ENCODE assay signal across 8 cellular contexts in genomic region chr1:109499661-109500536, GRCh38. TPM values are rescaled to one million over a fixed set of nuclear protein-coding genes. Genes with fewer than 3 reads are reported as not detected.
DNase-seq lines count a peak whose midpoint lies in the region; ATAC-seq, FAIRE-seq and TF ChIP-seq lines count a peak whose summit lies in the region.
"Had no signal": no experiment of that assay in that cellular context is flagged by ENCODE, and none has a peak within 500 bp of the region (broad histone marks: within the 10 kb centered on the region; RNA-seq: fewer than 3 reads in every experiment).

No MANE protein-coding gene starts in this region.

- peaks cover 72% of the 10 kb centered on the region for H3K4me1 Mint-ChIP-seq in T-helper 17 cell

- CTCF ChIA-PET in endothelial cell of umbilical vein (lab: Charles Lee), result interaction anchor here (1.5 to 23.0 kb wide), 10 partner anchors 8 to 140 kb away, joined by 4 to 955 read pairs (median 8); partner anchors contain the start of genes AMIGO1, ATXN7L2 and GPR61

- H3K27ac Mint-ChIP-seq in T-helper 17 cell, result peak overlapping the region; percentile 95

- POLR2A ChIA-PET in endothelial cell of umbilical vein (lab: Charles Lee), result no interaction called here

- no TSS peak for BruUV-seq in endothelial cell of umbilical vein (replicated peaks; lab: Mats Ljungman, UMichigan)

- no peak overlapping the region for H3K9ac ChIP-seq in endothelial cell of umbilical vein (replicated peaks; ENCODE audit: extremely low read depth, insufficient read depth, low read length)

- H3K4me3 Mint-ChIP-seq in T-helper 17 cell, result peak overlapping the region; percentile 63

- FAIRE-seq in endothelial cell of umbilical vein (lab: Jason Lieb, UNC), result peak; percentile 77
- FAIRE-seq: G401.6, islet of Langerhans had no signal

- no peak overlapping the region for H2AFZ ChIP-seq in endothelial cell of umbilical vein (ENCODE audit: low read depth, low read length)

- H3K36me3 ChIP-seq in endothelial cell of umbilical vein (ENCODE audit: control insufficient read depth in 2 of 2, extremely low read depth in 1 of 2, insufficient read depth in 2 of 2, low read length in 2 of 2), result peaks cover 2 to 7% of the 10 kb centered on the region in 2 experiments

- peaks cover 2% of the 10 kb centered on the region for H3K79me2 ChIP-seq in endothelial cell of umbilical vein (ENCODE audit: control insufficient read depth, insufficient read depth, low read length)

- TF ChIP-seq CTCF in endothelial cell of umbilical vein (IDR thresholded peaks at IDR 0.05; ENCODE audit: extremely low read depth in 1 of 2, insufficient read depth in 1 of 2, low read depth in 1 of 2, low read length in 2 of 2), result peak; percentile 51 to 60

- no peak overlapping the region for H3K4me2 ChIP-seq in endothelial cell of umbilical vein (ENCODE audit: insufficient read depth, low read length)

- DNase-seq in NCI-H146 (lab: John Stamatoyannopoulos, UW) (peak; percentile 34), NCI-H146 treated with DMSO at 0.1 percent for 48 hours (lab: John Stamatoyannopoulos, UW; ENCODE audit: unreplicated experiment) (no peak), T-helper 17 cell (peak; percentile 28 to 58 (median 41)), endothelial cell of umbilical vein (ENCODE audit: low read depth, low spot score) (peak; percentile 28), germinal center (ENCODE audit: low spot score) (no peak)
- DNase-seq in stimulated activated CD4-positive, alpha-beta T cell treated with anti-CD3 and anti-CD28 coated beads, Interleukin-2, amount 100 ng/mL, for 4 hours (ENCODE audit: low read depth), result peak; percentile 44

- no peak for ATAC-seq in T-helper 17 cell

- dilution Hi-C loops in endothelial cell of umbilical vein (cut with MboI; ENCODE audit: extremely low pct_ligation_motif_present, low sequenced_read_pairs), result no loop called here

- H3K27me3 Mint-ChIP-seq in T-helper 17 cell, result no peaks in the 10 kb centered on the region

- no peaks in the 10 kb centered on the region for H3K9me1 ChIP-seq in endothelial cell of umbilical vein (replicated peaks; ENCODE audit: control insufficient read depth, extremely low read depth, insufficient read depth, low read length)

- no peak for TF ChIP-seq POLR2A in endothelial cell of umbilical vein (IDR thresholded peaks at IDR 0.05; ENCODE audit: low read depth, low read length)

- H3K4me3 ChIP-seq in endothelial cell of umbilical vein (replicated peaks in 1 of 3; ENCODE audit: insufficient read depth in 1 of 3, low read depth in 1 of 3, low read length in 3 of 3), result no peak overlapping the region

- no peaks in the 10 kb centered on the region for H3K27me3 ChIP-seq in endothelial cell of umbilical vein (ENCODE audit: control insufficient read depth in 2 of 2, insufficient read depth in 2 of 2, low read length in 2 of 2)

- no peak overlapping the region for H3K27ac ChIP-seq in endothelial cell of umbilical vein (ENCODE audit: insufficient read depth, low read depth, low read length)

- no peaks in the 10 kb centered on the region for H3K9me3 ChIP-seq in T-helper 17 cell (ENCODE audit: control insufficient read depth, low read length, poor library complexity, severe bottlenecking)
- H3K9me3 ChIP-seq in endothelial cell of umbilical vein (replicated peaks; ENCODE audit: control insufficient read depth, insufficient read depth, low read length), result no peaks in the 10 kb centered on the region

- H3K4me1 ChIP-seq in endothelial cell of umbilical vein (ENCODE audit: control insufficient read depth, extremely low read depth, insufficient read depth, low read length), result peaks cover 7% of the 10 kb centered on the region

- H3K36me3 Mint-ChIP-seq in T-helper 17 cell (ENCODE audit: low read depth), result peaks cover 6% of the 10 kb centered on the region

- H4K20me1 ChIP-seq in endothelial cell of umbilical vein (replicated peaks; ENCODE audit: control insufficient read depth, extremely low read depth, insufficient read depth, low read length), result no peaks in the 10 kb centered on the region

- intact Hi-C loops in endothelial cell of umbilical vein (cut with micrococcal nuclease), result loop anchor here (5.0 kb wide), 2 partner anchors 142 to 242 kb away; partner anchors contain the start of gene GSTM3

TF ChIP-seq in endothelial cell of umbilical vein, 7 proteins besides CTCF, POLR2A, EP300 and RAD21:
- no peak for TF ChIP-seq MYC (IDR thresholded peaks at IDR 0.05; ENCODE audit: low read depth, low read length)
- TF ChIP-seq EZH2 (IDR thresholded peaks at IDR 0.05; ENCODE audit: borderline replicate concordance, low read depth, low read length, severe bottlenecking), result no peak
- no peak for TF ChIP-seq POLR2AphosphoS5 (IDR thresholded peaks at IDR 0.05; ENCODE audit: insufficient read depth, low read depth, low read length)
- TF ChIP-seq MAX (IDR thresholded peaks at IDR 0.05; ENCODE audit: insufficient read depth, insufficient read length), result no peak
- TF ChIP-seq FOS (IDR thresholded peaks at IDR 0.05; ENCODE audit: borderline replicate concordance, insufficient read depth, low read length), result peak; percentile 41
- no peak for TF ChIP-seq GATA2 (IDR thresholded peaks at IDR 0.05; ENCODE audit: insufficient read depth, insufficient read length, low read depth, low read length)
- TF ChIP-seq JUN (IDR thresholded peaks at IDR 0.05; ENCODE audit: borderline replicate concordance, insufficient read depth, insufficient read length, low read depth), result no peak

RNA-seq across cellular contexts. Expression of gene CYB561D1, which starts 6.0 kb away (rescaled TPM):
- total RNA-seq in T-helper 17 cell, result 10 to 100 TPM; 21.0 to 23.5 TPM
- 6.9 and 7.3 TPM in 2 replicates for total RNA-seq in endothelial cell of umbilical vein
- 7.2 and 9.2 TPM in 2 replicates for polyA plus RNA-seq in endothelial cell of umbilical vein
- polyA plus RNA-seq in endothelial cell of umbilical vein (2011; cell fraction: cytosol; rRNA removed), result 5.3 and 6.3 TPM in 2 replicates
- polyA plus RNA-seq in endothelial cell of umbilical vein (2011; cell fraction: nucleus; rRNA removed), result 7.0 and 7.2 TPM in 2 replicates
- polyA plus RNA-seq in endothelial cell of umbilical vein (2012), result 5.4 and 5.6 TPM in 2 replicates
- polyA minus RNA-seq in endothelial cell of umbilical vein, result 8.8 and 18.9 TPM in 2 replicates
- 2.4 TPM for polyA minus RNA-seq in endothelial cell of umbilical vein (2011; cell fraction: cytosol; rRNA and poly(A)+ RNA removed)
- 4.2 and 5.4 TPM in 2 replicates for polyA minus RNA-seq in endothelial cell of umbilical vein (2011; cell fraction: nucleus; rRNA and poly(A)+ RNA removed)

RNA-seq across cellular contexts. Expression of gene AMIGO1, which starts 9.6 kb away (rescaled TPM):
- total RNA-seq in T-helper 17 cell, result 1 to 10 TPM; 6.2 to 8.0 TPM
- 0.78 and 0.88 TPM in 2 replicates for total RNA-seq in endothelial cell of umbilical vein
- 0.67 and 0.80 TPM in 2 replicates for polyA plus RNA-seq in endothelial cell of umbilical vein
- 0.50 and 0.61 TPM in 2 replicates for polyA plus RNA-seq in endothelial cell of umbilical vein (2011; cell fraction: cytosol; rRNA removed)
- 0.37 and 0.52 TPM in 2 replicates for polyA plus RNA-seq in endothelial cell of umbilical vein (2011; cell fraction: nucleus; rRNA removed)
- 1.00 and 1.3 TPM in 2 replicates for polyA plus RNA-seq in endothelial cell of umbilical vein (2012)
- polyA minus RNA-seq in endothelial cell of umbilical vein, result 1.2 and 1.3 TPM in 2 replicates
- polyA minus RNA-seq in endothelial cell of umbilical vein (2011; cell fraction: cytosol; rRNA and poly(A)+ RNA removed), result 0.51 TPM
- polyA minus RNA-seq in endothelial cell of umbilical vein (2011; cell fraction: nucleus; rRNA and poly(A)+ RNA removed), result 0.43 and 0.53 TPM in 2 replicates

RNA-seq across cellular contexts. Expression of gene ATXN7L2, which starts 16.2 kb away (rescaled TPM):
- total RNA-seq in T-helper 17 cell (10 to 100 TPM; 14.3 to 16.0 TPM), endothelial cell of umbilical vein (3.8 and 4.4 TPM in 2 replicates)
- polyA plus RNA-seq in endothelial cell of umbilical vein, result 4.9 and 5.7 TPM in 2 replicates
- 2.6 and 3.5 TPM in 2 replicates for polyA plus RNA-seq in endothelial cell of umbilical vein (2011; cell fraction: cytosol; rRNA removed)
- polyA plus RNA-seq in endothelial cell of umbilical vein (2011; cell fraction: nucleus; rRNA removed), result 15.2 and 17.3 TPM in 2 replicates
- polyA plus RNA-seq in endothelial cell of umbilical vein (2012), result 1.8 and 3.3 TPM in 2 replicates
- 2.8 and 3.6 TPM in 2 replicates for polyA minus RNA-seq in endothelial cell of umbilical vein
- polyA minus RNA-seq in endothelial cell of umbilical vein (2011; cell fraction: cytosol; rRNA and poly(A)+ RNA removed), result 5.6 TPM
- 8.6 and 12.9 TPM in 2 replicates for polyA minus RNA-seq in endothelial cell of umbilical vein (2011; cell fraction: nucleus; rRNA and poly(A)+ RNA removed)

RNA-seq across cellular contexts. Expression of gene SYPL2, which starts 33.6 kb away (rescaled TPM):
- total RNA-seq in T-helper 17 cell (not detected), endothelial cell of umbilical vein (not detected in 2 replicates)
- 0.02 TPM in 1 of 2 replicates, not detected in the other for polyA plus RNA-seq in endothelial cell of umbilical vein
- polyA plus RNA-seq in endothelial cell of umbilical vein (2011; cell fraction: cytosol; rRNA removed), result not detected in 2 replicates
- not detected in 2 replicates for polyA plus RNA-seq in endothelial cell of umbilical vein (2011; cell fraction: nucleus; rRNA removed)
- polyA plus RNA-seq in endothelial cell of umbilical vein (2012), result not detected in 2 replicates
- not detected in 2 replicates for polyA minus RNA-seq in endothelial cell of umbilical vein
- polyA minus RNA-seq in endothelial cell of umbilical vein (2011; cell fraction: cytosol; rRNA and poly(A)+ RNA removed), result 0.82 TPM
- not detected in 2 replicates for polyA minus RNA-seq in endothelial cell of umbilical vein (2011; cell fraction: nucleus; rRNA and poly(A)+ RNA removed)

RNA-seq across cellular contexts. Expression of gene GPR61, which starts 39.8 kb away (rescaled TPM):
- under 1 TPM; 0.20 to 0.65 TPM for total RNA-seq in T-helper 17 cell
- not detected in 2 replicates for total RNA-seq in endothelial cell of umbilical vein
- polyA plus RNA-seq in endothelial cell of umbilical vein, result not detected in 2 replicates
- not detected in 2 replicates for polyA plus RNA-seq in endothelial cell of umbilical vein (2011; cell fraction: cytosol; rRNA removed)
- polyA plus RNA-seq in endothelial cell of umbilical vein (2011; cell fraction: nucleus; rRNA removed), result not detected in 2 replicates
- not detected in 2 replicates for polyA plus RNA-seq in endothelial cell of umbilical vein (2012)
- not detected in 2 replicates for polyA minus RNA-seq in endothelial cell of umbilical vein
- polyA minus RNA-seq in endothelial cell of umbilical vein (2011; cell fraction: cytosol; rRNA and poly(A)+ RNA removed), result not detected
- 0.63 TPM in 1 of 2 replicates, not detected in the other for polyA minus RNA-seq in endothelial cell of umbilical vein (2011; cell fraction: nucleus; rRNA and poly(A)+ RNA removed)

Comparison
In these comparisons a context has a peak if more than half of its experiments do, and no peak if none do; other contexts are left out.
1. DNase-seq: peak in NCI-H146 (single experiment), T-helper 17 cell (3 of 3), endothelial cell of umbilical vein (single experiment) and stimulated activated CD4-positive, alpha-beta T cell treated with anti-CD3 and anti-CD28 coated beads, Interleukin-2, amount 100 ng/mL, for 4 hours (single experiment); none in NCI-H146 treated with DMSO at 0.1 percent for 48 hours (single experiment) and germinal center (single experiment).